ENCODE assay signal across 25 cellular contexts in genomic region chr3:134003066-134003465, GRCh38.
"Had no signal": no experiment of that assay in that cellular context is flagged by ENCODE, and none has a peak within 500 bp of the region (broad histone marks: within the 10 kb centered on the region; RNA-seq: fewer than 3 reads in every experiment).

No MANE protein-coding gene starts in this region.

- H3K36me3 ChIP-seq: esophagus muscularis mucosa, gastrocnemius medialis, heart right ventricle, prostate gland, suprapubic skin, thyroid gland, vagina had no signal

- H3K4me3 Mint-ChIP-seq: naive B cell, nephron had no signal

- ATAC-seq: heart right ventricle; left cardiac atrium; left ventricle myocardium superior; sciatic nerve; stimulated activated naive CD8-positive, alpha-beta T cell treated with anti-CD3 and anti-CD28 coated beads, Interleukin-15, Interleukin-2, amounts not matched to agents 100 U/mL and 50 U/mL, for 24 hours had no signal

- H3K4me1 ChIP-seq: gastrocnemius medialis, heart right ventricle, prostate gland, thyroid gland, vagina had no signal

- H3K27me3 ChIP-seq: dorsolateral prefrontal cortex, esophagus muscularis mucosa, gastrocnemius medialis, suprapubic skin, thyroid gland, upper lobe of left lung, vagina had no signal

- DNase-seq: cortex of kidney; dorsolateral prefrontal cortex; effector CD8-positive, alpha-beta T cell; gastrocnemius medialis; heart right ventricle; left cardiac atrium; left ventricle myocardium superior; mesendoderm; naive B cell; occipital lobe; stimulated activated CD4-positive, alpha-beta T cell treated with anti-CD3 and anti-CD28 coated beads, Interleukin-12 subunit alpha, Interleukin-12 subunit beta, amount 100 ng/mL, for 4 hours; stimulated activated naive CD8-positive, alpha-beta T cell treated with anti-CD3 and anti-CD28 coated beads, Interleukin-15, Interleukin-2, amounts not matched to agents 100 U/mL and 50 U/mL, for 24 hours; thyroid gland; upper lobe of left lung had no signal

- FAIRE-seq: keratinocyte had no signal

- H3K4me3 ChIP-seq: dorsolateral prefrontal cortex, esophagus muscularis mucosa, gastrocnemius medialis, heart right ventricle, lung, prostate gland, skin epidermis, suprapubic skin, thyroid gland, upper lobe of left lung, vagina had no signal

- H3K9me3 ChIP-seq: gastrocnemius medialis, prostate gland, suprapubic skin, thyroid gland, vagina had no signal

- H3K27ac Mint-ChIP-seq: naive B cell had no signal

- H3K4me1 Mint-ChIP-seq: naive B cell had no signal

- H3K27ac ChIP-seq: dorsolateral prefrontal cortex, epithelial cell of prostate, esophagus muscularis mucosa, gastrocnemius medialis, heart right ventricle, parathyroid adenoma, prostate gland, suprapubic skin, thyroid gland, vagina had no signal
